27 cellular contexts compared by ENCODE assay signal in the genomic region with DNA sequence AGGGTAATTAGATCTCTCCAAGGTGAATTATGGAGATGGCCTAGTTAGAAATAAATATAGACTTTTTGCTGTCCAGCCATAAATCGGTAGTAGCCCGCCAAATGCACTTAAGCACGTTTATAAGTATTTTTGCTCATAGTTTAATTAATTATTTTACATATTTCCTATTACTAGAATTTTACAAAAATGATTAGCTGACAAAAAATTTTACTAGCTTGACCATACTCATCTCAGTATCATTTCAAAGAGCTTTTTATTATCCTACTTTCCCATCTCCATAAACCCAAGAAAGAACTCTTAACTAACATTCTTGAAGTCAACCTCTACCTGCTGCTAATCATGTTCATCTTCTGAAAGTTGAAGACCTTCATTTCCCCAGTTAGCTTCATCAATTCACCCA.
"Had no signal": no experiment of that assay in that cellular context is flagged by ENCODE, and none has a peak within 500 bp of the region (broad histone marks: within the 10 kb centered on the region; RNA-seq: fewer than 3 reads in every experiment).

No MANE protein-coding gene starts in this region.

- DNase-seq: stimulated activated CD4-positive, alpha-beta T cell treated with anti-CD3 and anti-CD28 coated beads, Interleukin-2, amount 100 ng/mL, for 48 hours; stimulated activated CD4-positive, alpha-beta T cell treated with anti-CD3 and anti-CD28 coated beads, Interleukin-4, amount 100 ng/mL, for 1 hour; stimulated activated CD4-positive, alpha-beta T cell treated with anti-CD3 and anti-CD28 coated beads, Interleukin-4, amount 100 ng/mL, for 24 hours; stimulated activated CD4-positive, alpha-beta T cell treated with anti-CD3 and anti-CD28 coated beads, Interleukin-4, amount 100 ng/mL, for 4 hours; stimulated activated CD8-positive, alpha-beta memory T cell treated with anti-CD3 and anti-CD28 coated beads, Interleukin-4, amount 100 ng/mL, for 48 hours; stimulated activated naive B cell treated with anti-CD40 and anti-IgM and Interleukin-4, amounts not matched to agents 10 μg/mL and 1 μg/mL and 100 μg/mL, for 72 hours; stimulated activated naive CD4-positive, alpha-beta T cell; stimulated activated naive CD4-positive, alpha-beta T cell treated with Interleukin-2 at 50 U/mL for 16 hours; stimulated activated naive CD8-positive, alpha-beta T cell treated with anti-CD3 and anti-CD28 coated beads, Interleukin-15, amount 100 ng/mL, for 72 hours; stimulated activated naive CD8-positive, alpha-beta T cell treated with anti-CD3 and anti-CD28 coated beads, Interleukin-15, Interleukin-2, amounts not matched to agents 100 U/mL and 50 U/mL, for 24 hours; stomach; substantia nigra; testis; thyroid gland; tibial artery; transverse colon; trophoblast cell; upper lobe of left lung; upper lobe of right lung; uterus had no signal

- H3K36me3 ChIP-seq: stomach, suprapubic skin, thoracic aorta, thyroid gland, tibial artery, tibial nerve, transverse colon, upper lobe of left lung, upper lobe of right lung, uterus, vagina had no signal

- H3K9me3 ChIP-seq: stomach, suprapubic skin, testis, thoracic aorta, thyroid gland, tibial artery, tibial nerve, transverse colon, upper lobe of left lung, upper lobe of right lung, uterus, vagina had no signal

- H3K27me3 ChIP-seq: stomach, suprapubic skin, testis, thyroid gland, tibial artery, tibial nerve, transverse colon, upper lobe of left lung, upper lobe of right lung, uterus, vagina had no signal

- FAIRE-seq: urothelium cell line had no signal

- H3K4me3 ChIP-seq: stomach, suprapubic skin, testis, thoracic aorta, thyroid gland, tibial artery, tibial nerve, transverse colon, upper lobe of left lung, upper lobe of right lung, uterus, vagina had no signal

- H3K4me1 ChIP-seq: suprapubic skin, testis, thyroid gland, tibial artery, upper lobe of left lung, uterus, vagina had no signal

- H3K27ac ChIP-seq: stomach, suprapubic skin, testis, thoracic aorta, thyroid gland, tibial artery, tibial nerve, transverse colon, upper lobe of left lung, upper lobe of right lung, uterus, vagina had no signal

- ATAC-seq: stimulated activated effector memory CD8-positive, alpha-beta T cell treated with anti-CD3 and anti-CD28 coated beads, Interleukin-12 subunit alpha, Interleukin-12 subunit beta, amount 100 ng/mL, for 72 hours; stimulated activated memory B cell treated with anti-CD40 and anti-IgM and Interleukin-4, amounts not matched to agents 10 μg/mL and 1 μg/mL and 100 μg/mL, for 72 hours; stimulated activated naive B cell treated with anti-CD40 and anti-IgM and Interleukin-4, amounts not matched to agents 10 μg/mL and 1 μg/mL and 100 μg/mL, for 72 hours; stimulated activated naive CD8-positive, alpha-beta T cell treated with anti-CD3 and anti-CD28 coated beads, Interleukin-15, amount 100 ng/mL, for 72 hours; stimulated activated naive CD8-positive, alpha-beta T cell treated with anti-CD3 and anti-CD28 coated beads, Interleukin-15, Interleukin-2, amounts not matched to agents 100 U/mL and 50 U/mL, for 24 hours; upper lobe of right lung had no signal
